1 cellular context compared by ENCODE assay signal in the genomic region with DNA sequence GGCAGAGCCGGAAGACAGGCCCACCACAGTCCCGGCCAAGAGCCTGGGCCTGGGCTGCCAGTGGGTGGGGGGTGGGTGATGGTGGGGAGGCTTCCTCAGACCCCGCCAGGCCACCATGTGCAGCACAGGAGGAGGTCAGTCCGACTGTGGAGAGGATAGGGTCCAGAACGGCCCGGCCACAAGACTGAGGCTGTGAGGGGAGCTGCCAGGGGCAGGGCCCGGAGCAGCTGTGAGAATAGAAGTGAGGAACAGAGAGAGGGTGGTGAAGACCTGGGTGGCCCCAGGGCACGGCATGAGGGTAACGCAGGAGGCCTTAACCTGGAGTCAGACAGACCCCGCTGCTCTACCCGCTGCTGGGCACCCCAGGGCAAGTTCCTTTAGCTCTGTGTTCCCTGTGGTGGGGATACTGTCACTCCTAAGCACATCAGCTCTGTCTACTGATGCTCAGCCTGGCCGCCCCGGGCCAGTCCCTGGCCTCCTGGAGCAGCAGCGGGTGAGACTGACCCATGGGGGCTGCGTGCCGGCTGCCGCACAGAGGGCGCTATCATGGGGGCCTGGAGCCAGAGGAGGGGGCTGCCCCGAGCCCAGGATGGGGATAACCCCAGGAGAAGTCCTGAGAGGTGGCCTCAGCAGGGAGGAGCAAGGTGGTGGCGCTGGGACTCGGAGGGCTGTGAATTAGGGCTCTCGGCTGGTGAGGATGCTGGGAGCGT.
TF ChIP-seq lines count a peak whose summit lies in the region.

No MANE protein-coding gene starts in this region.

TF ChIP-seq in H1, 55 proteins besides CTCF, POLR2A, EP300 and RAD21:
- no peak for TF ChIP-seq SUZ12 (IDR thresholded peaks at IDR 0.05; ENCODE audit: low read length)
- TF ChIP-seq KDM5A (IDR thresholded peaks at IDR 0.05; ENCODE audit: low read length) = no peak
- TF ChIP-seq TAF1 (IDR thresholded peaks at IDR 0.05; ENCODE audit: low read depth, low read length) = no peak
- TF ChIP-seq SP1 (IDR thresholded peaks at IDR 0.05; ENCODE audit: low read depth, low read length) = no peak
- TF ChIP-seq BRCA1 (IDR thresholded peaks at IDR 0.05; ENCODE audit: low read depth, low read length) = no peak
- no peak for TF ChIP-seq EZH2 (IDR thresholded peaks at IDR 0.05; ENCODE audit: low read depth, low read length, severe bottlenecking)
- no peak for TF ChIP-seq TBP (IDR thresholded peaks at IDR 0.05; ENCODE audit: low read depth, low read length)
- TF ChIP-seq RFX5 (IDR thresholded peaks at IDR 0.05; ENCODE audit: borderline replicate concordance, low read depth, low read length) = no peak
- TF ChIP-seq KDM4A (IDR thresholded peaks at IDR 0.05; ENCODE audit: low read depth, low read length, severe bottlenecking) = no peak
- TF ChIP-seq HDAC2 (IDR thresholded peaks at IDR 0.05; ENCODE audit: borderline replicate concordance in 1 of 2, low read depth in 2 of 2, low read length in 2 of 2) = no peak
